28 cellular contexts compared by ENCODE assay signal in genomic region chr5:7837401-7837800, GRCh38. TPM values are rescaled to one million over a fixed set of nuclear protein-coding genes. Genes with fewer than 3 reads are reported as not detected.
DNase-seq lines count a peak whose midpoint lies in the region; ATAC-seq, FAIRE-seq and TF ChIP-seq lines count a peak whose summit lies in the region.
"Had no signal": no experiment of that assay in that cellular context is flagged by ENCODE, and none has a peak within 500 bp of the region (broad histone marks: within the 10 kb centered on the region; RNA-seq: fewer than 3 reads in every experiment).

No MANE protein-coding gene starts in this region.

- TF ChIP-seq CTCF in epithelial cell of proximal tubule (conservative IDR thresholded peaks at IDR 0.05; ENCODE audit: low read depth, low read length): no peak
- no peak for TF ChIP-seq CTCF in progenitor cell of endocrine pancreas (IDR thresholded peaks at IDR 0.05; ENCODE audit: unreplicated experiment)

- FAIRE-seq in RCC 7860 (lab: Jason Lieb, UNC): peak; percentile 94
- FAIRE-seq: GM12891, GM19239, HepG2 had no signal

- no peak for ATAC-seq in HG02759 (IDR thresholded peaks at IDR 0.05; ENCODE audit: unreplicated experiment)
- ATAC-seq: HepG2, SK-N-SH treated with all-trans-retinoic acid at 6 μM for 48 hours had no signal

- DNase-seq in RCC 7860 (ENCODE audit: low spot score) (peak; percentile 71), epithelial cell of proximal tubule (ENCODE audit: low read depth) (peak; percentile 76), left kidney (ENCODE audit: low read depth, low spot score) (peak; percentile 63), retina (peak; percentile 46), NCI-H748 (lab: John Stamatoyannopoulos, UW; ENCODE audit: unreplicated experiment) (no peak), progenitor cell of endocrine pancreas (ENCODE audit: low spot score, unreplicated experiment) (no peak)
- DNase-seq: Calu3; CD8-positive, alpha-beta memory T cell; DMS79 treated with DMSO at 0.1 percent for 48 hours; GF-D8; GM23248; H7; Karpas-422; NCI-H1092; NCI-H1417 treated with DMSO at 0.1 percent for 48 hours; NCI-H1694 treated with DMSO at 0.1 percent for 48 hours; NCI-H2081; NCI-H2227 treated with DMSO at 0.1 percent for 48 hours; NCI-H526 treated with DMSO at 0.1 percent for 48 hours had no signal

- H3K4me1 Mint-ChIP-seq in progenitor cell of endocrine pancreas (ENCODE audit: low read depth): no peaks in the 10 kb centered on the region
- H3K4me1 Mint-ChIP-seq: B cell had no signal

- H3K9me3 Mint-ChIP-seq in progenitor cell of endocrine pancreas (ENCODE audit: low read depth): peaks cover 11% of the 10 kb centered on the region
- H3K9me3 Mint-ChIP-seq: CD8-positive, alpha-beta memory T cell had no signal

- no peaks in the 10 kb centered on the region for H3K36me3 Mint-ChIP-seq in progenitor cell of endocrine pancreas (ENCODE audit: insufficient read depth)

- no peak overlapping the region for H3K4me3 ChIP-seq in epithelial cell of proximal tubule (ENCODE audit: low read depth, low read length)
- H3K4me3 ChIP-seq: GM23248 had no signal

- no peak overlapping the region for H3K4me3 Mint-ChIP-seq in progenitor cell of endocrine pancreas (ENCODE audit: low read depth)
- H3K4me3 Mint-ChIP-seq: B cell; CD8-positive, alpha-beta memory T cell had no signal

- no peaks in the 10 kb centered on the region for H3K27me3 Mint-ChIP-seq in progenitor cell of endocrine pancreas

- H3K27ac Mint-ChIP-seq in progenitor cell of endocrine pancreas: no peak overlapping the region
- H3K27ac Mint-ChIP-seq: B cell had no signal

RNA-seq across cellular contexts. Expression of gene CFAP90, which starts 13.5 kb away (rescaled TPM):
- total RNA-seq in epithelial cell of proximal tubule (1.2 TPM in 1 of 2 replicates, not detected in the other), progenitor cell of endocrine pancreas (2.1 and 2.8 TPM in 2 replicates)
- total RNA-seq: A673; B cell; Calu3; CD8-positive, alpha-beta memory T cell; H7; HT1080; NCI-H460 had no signal

RNA-seq across cellular contexts. Expression of gene FASTKD3, which starts 31.4 kb away (rescaled TPM):
- total RNA-seq in epithelial cell of proximal tubule (8.4 and 17.9 TPM in 2 replicates), progenitor cell of endocrine pancreas (9.4 and 11.1 TPM in 2 replicates)

RNA-seq across cellular contexts. Expression of gene MTRR, which starts 31.5 kb away (rescaled TPM):
- total RNA-seq in epithelial cell of proximal tubule: 20.0 and 39.9 TPM in 2 replicates
- 49.0 and 49.3 TPM in 2 replicates for total RNA-seq in progenitor cell of endocrine pancreas

Comparison
In these comparisons a context has a peak if more than half of its experiments do, and no peak if none do; other contexts are left out.
1. DNase-seq: peak in RCC 7860 (single experiment), epithelial cell of proximal tubule (single experiment), left kidney (single experiment) and retina (single experiment); none in NCI-H748 (single experiment) and progenitor cell of endocrine pancreas (single experiment).